Comparison of ENCODE assay signal across 8 cellular contexts in the genomic region with DNA sequence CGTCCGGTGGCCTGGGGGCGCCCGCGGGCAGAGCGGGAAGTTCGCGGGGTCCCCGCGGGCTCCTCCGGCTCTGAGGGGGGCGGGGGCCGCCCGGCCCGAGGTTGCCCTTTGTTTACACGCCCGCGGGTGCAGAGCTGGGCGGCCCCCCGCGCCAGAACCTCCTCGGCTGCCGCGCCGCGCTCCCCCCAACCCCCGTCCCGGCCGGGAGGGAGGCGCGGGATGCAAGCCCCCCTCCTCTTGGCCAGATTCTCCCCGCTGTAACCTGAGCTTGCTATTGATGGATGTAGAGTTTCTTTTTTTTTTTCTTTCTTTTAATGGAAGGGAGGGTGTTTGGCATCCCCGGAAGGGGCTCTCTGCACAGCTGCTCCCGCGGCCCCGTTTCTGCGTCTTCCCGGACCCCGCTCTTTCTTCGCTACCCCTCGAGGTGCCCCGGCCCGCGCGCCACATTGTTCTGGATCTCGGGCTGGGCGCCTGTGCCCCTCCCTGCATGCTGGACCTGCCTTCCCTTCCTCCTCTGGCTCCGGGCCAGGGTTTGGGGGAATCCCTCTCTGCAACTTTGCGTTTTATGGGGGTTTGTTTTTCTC. TPM values are rescaled to one million over a fixed set of nuclear protein-coding genes. Genes with fewer than 3 reads are reported as not detected.
DNase-seq lines count a peak whose midpoint lies in the region; ATAC-seq and TF ChIP-seq lines count a peak whose summit lies in the region.

No MANE protein-coding gene starts in this region.

- H3K27me3 ChIP-seq in neuron (ENCODE audit: insufficient read depth, low read length), result no peaks in the 10 kb centered on the region

- TF ChIP-seq CTCF in AG04449 (IDR thresholded peaks at IDR 0.05; ENCODE audit: insufficient read depth, low read length, missing control alignments) (no peak), coronary artery (IDR thresholded peaks at IDR 0.05) (no peak)

- intact Hi-C loops in posterior vena cava (cut with DNase I), result no loop called here

- H3K36me3 ChIP-seq in neuron (ENCODE audit: insufficient read depth, low read length), result peaks cover 39% of the 10 kb centered on the region

- no peak overlapping the region for H3K27ac ChIP-seq in coronary artery

- POLR2A ChIA-PET in AG04449 (lab: Yijun Ruan, JAX), result no interaction called here

- CTCF ChIA-PET in AG04449 (lab: Yijun Ruan, JAX), result interaction anchor here (1.2 to 2.2 kb wide), 6 partner anchors 9 to 227 kb away, joined by 3 to 12 read pairs (median 4); no protein-coding TSS in a partner anchor

- peak overlapping the region; percentile 64 for H3K4me3 ChIP-seq in AG04449 (ENCODE audit: low read depth, low read length)
- H3K4me3 ChIP-seq in coronary artery, result peak overlapping the region; percentile 85
- H3K4me3 ChIP-seq in neuron (ENCODE audit: low read length), result peak overlapping the region; percentile 59

- ATAC-seq in GM18907 (IDR thresholded peaks at IDR 0.05; ENCODE audit: unreplicated experiment) (peak; percentile 24), GM19023 (IDR thresholded peaks at IDR 0.05; ENCODE audit: unreplicated experiment) (no peak)

- no peaks in the 10 kb centered on the region for H3K9me3 ChIP-seq in neuron (ENCODE audit: low read length)

- peak overlapping the region; percentile 78 for H2AFZ ChIP-seq in neuron (ENCODE audit: low read depth, low read length)

- peaks cover 35% of the 10 kb centered on the region for H3K4me1 ChIP-seq in neuron (ENCODE audit: insufficient read depth, low read length)

- DNase-seq in AG04449 (ENCODE audit: low read depth, low spot score), result no peak
- peak; percentile 40 for DNase-seq in NCI-H510A (lab: John Stamatoyannopoulos, UW)
- no peak for DNase-seq in coronary artery (ENCODE audit: low spot score)
- DNase-seq in posterior vena cava (ENCODE audit: low spot score), result no peak
- DNase-seq in NCI-H1930 (lab: John Stamatoyannopoulos, UW), result no peak

RNA-seq across cellular contexts. Expression of a gene that starts 0.6 kb away (rescaled TPM):
- total RNA-seq in posterior vena cava, result 1 to 10 TPM; 1.6 to 1.8 TPM

RNA-seq across cellular contexts. Expression of a gene that starts 18.3 kb away (rescaled TPM):
- total RNA-seq in posterior vena cava, result 1 to 10 TPM; 4.4 to 5.1 TPM

RNA-seq across cellular contexts. Expression of a gene that starts 47.9 kb away (rescaled TPM):
- not detected for total RNA-seq in posterior vena cava
